Comparison of ENCODE assay signal across 21 cellular contexts in the genomic region with DNA sequence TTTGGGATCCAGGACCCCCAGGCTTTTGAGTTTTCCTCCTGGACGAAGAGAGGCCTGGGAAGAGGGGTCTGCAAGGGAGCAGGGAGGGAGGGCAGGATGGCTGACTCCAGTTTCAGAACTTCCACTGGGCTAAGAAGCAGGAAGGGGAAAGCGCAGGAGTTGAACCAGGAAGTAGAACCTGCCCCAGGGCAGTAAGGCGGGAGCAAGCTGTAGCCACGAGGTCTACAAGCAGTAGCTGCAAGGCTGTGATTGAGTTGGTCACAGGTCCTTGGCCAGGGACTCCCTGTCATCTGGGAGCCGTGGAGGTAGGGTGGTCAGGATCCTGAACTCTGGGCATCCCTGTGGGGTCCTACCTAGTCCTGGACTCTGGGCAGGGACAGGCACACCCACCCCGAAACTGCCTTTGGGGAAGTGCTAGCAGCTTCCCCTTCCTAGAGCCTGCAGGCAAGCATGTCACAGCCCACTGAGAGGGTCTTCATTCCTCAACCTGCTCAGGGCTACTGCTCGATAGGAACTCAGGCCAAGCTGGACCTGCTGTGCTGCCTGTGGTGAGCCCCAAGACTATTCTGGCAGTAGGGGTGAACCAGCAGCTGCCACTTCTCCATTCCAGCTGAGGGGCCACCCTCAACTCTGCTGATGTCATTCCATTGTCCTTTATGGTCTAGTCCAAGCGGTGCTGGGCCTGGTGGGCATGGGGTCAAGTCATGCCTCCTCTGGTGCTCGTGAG. TPM values are rescaled to one million over a fixed set of nuclear protein-coding genes. Genes with fewer than 3 reads are reported as not detected.
DNase-seq lines count a peak whose midpoint lies in the region; ATAC-seq lines count a peak whose summit lies in the region.
"Had no signal": no experiment of that assay in that cellular context is flagged by ENCODE, and none has a peak within 500 bp of the region (broad histone marks: within the 10 kb centered on the region; RNA-seq: fewer than 3 reads in every experiment).

No MANE protein-coding gene starts in this region.

- H2AK5ac ChIP-seq in mesendoderm (ENCODE audit: low read length): no peak overlapping the region

- H3K36me3 Mint-ChIP-seq in dendritic cell treated with granulocyte-macrophage colony-stimulating factor and Interleukin-4, amounts not matched to agents 40 ng/mL and 50 ng/mL, for 4 days (ENCODE audit: low read depth): no peaks in the 10 kb centered on the region
- H3K36me3 Mint-ChIP-seq in naive thymus-derived CD8-positive, alpha-beta T cell: no peaks in the 10 kb centered on the region

- H3K18ac ChIP-seq in mesendoderm (ENCODE audit: low read length): no peak overlapping the region

- H3K4me1 ChIP-seq in rectal smooth muscle tissue (ENCODE audit: control insufficient read depth, insufficient read depth, low read length): peaks cover 3% of the 10 kb centered on the region
- peaks cover 7% of the 10 kb centered on the region for H3K4me1 ChIP-seq in mesendoderm (ENCODE audit: control insufficient read depth, low read depth, low read length)

- no CpG with 5 or more reads among the region's 9 CpGs for WGBS in mesendoderm (ENCODE audit: extremely low coverage, insufficient coverage, low lambda C conversion rate)

- peak overlapping the region; percentile 52 for H3K4me3 Mint-ChIP-seq in dendritic cell treated with granulocyte-macrophage colony-stimulating factor and Interleukin-4, amounts not matched to agents 40 ng/mL and 50 ng/mL, for 4 days
- H3K4me3 Mint-ChIP-seq in naive thymus-derived CD8-positive, alpha-beta T cell: peak overlapping the region in 1 of 10 donors; percentile 34

- H2BK15ac ChIP-seq in mesendoderm (replicated peaks; ENCODE audit: low read depth): no peak overlapping the region

- H3K4ac ChIP-seq in mesendoderm (ENCODE audit: low read depth, low read length): no peak overlapping the region

- H3K27ac ChIP-seq in rectal smooth muscle tissue (ENCODE audit: low read depth, low read length): no peak overlapping the region
- H3K27ac ChIP-seq in mesendoderm (ENCODE audit: low read depth, low read length): no peak overlapping the region

- H4K8ac ChIP-seq in mesendoderm (ENCODE audit: low read depth, low read length): no peak overlapping the region

- no peak overlapping the region for H3K23ac ChIP-seq in mesendoderm (ENCODE audit: low read length)

- POLR2A ChIA-PET in naive thymus-derived CD8-positive, alpha-beta T cell (lab: Charles Lee): interaction anchor here (0.6 to 6.1 kb wide), 8 partner anchors 7 to 887 kb away, joined by 3 to 82 read pairs (median 6); a partner anchor contains a TSS

- H3K4me1 Mint-ChIP-seq in dendritic cell treated with granulocyte-macrophage colony-stimulating factor and Interleukin-4, amounts not matched to agents 40 ng/mL and 50 ng/mL, for 4 days (ENCODE audit: low read depth): peaks cover 90% of the 10 kb centered on the region
- H3K4me1 Mint-ChIP-seq in naive thymus-derived CD8-positive, alpha-beta T cell: peaks cover 20 to 61% (median 33%) of the 10 kb centered on the region in 4 donors

- no peak for ATAC-seq in activated CD4-positive, CD25-positive, alpha-beta regulatory T cell treated with anti-CD3 and anti-CD28 coated beads, Interleukin-2, amount 50 U/mL, for 24 hours
- no peak for ATAC-seq in naive thymus-derived CD8-positive, alpha-beta T cell
- no peak for ATAC-seq in GM19035 (IDR thresholded peaks at IDR 0.05; ENCODE audit: unreplicated experiment)
- ATAC-seq: left cardiac atrium had no signal

- peaks cover 8% of the 10 kb centered on the region for H3K27me3 Mint-ChIP-seq in dendritic cell treated with granulocyte-macrophage colony-stimulating factor and Interleukin-4, amounts not matched to agents 40 ng/mL and 50 ng/mL, for 4 days
- no peaks in the 10 kb centered on the region for H3K27me3 Mint-ChIP-seq in naive thymus-derived CD8-positive, alpha-beta T cell

- H3K9ac ChIP-seq in rectal smooth muscle tissue (ENCODE audit: low read length) (no peak overlapping the region), mesendoderm (ENCODE audit: low read length) (no peak overlapping the region)

- no peak overlapping the region for H2BK120ac ChIP-seq in mesendoderm (ENCODE audit: low read depth, low read length)

- H3K27me3 ChIP-seq in rectal smooth muscle tissue (ENCODE audit: control insufficient read depth, insufficient read depth, low read length): no peaks in the 10 kb centered on the region
- no peaks in the 10 kb centered on the region for H3K27me3 ChIP-seq in mesendoderm (ENCODE audit: insufficient read depth, low read length, poor library complexity)
- H3K27me3 ChIP-seq: MG63 had no signal

- H3K36me3 ChIP-seq in rectal smooth muscle tissue (ENCODE audit: control insufficient read depth, insufficient read depth, low read length) (no peaks in the 10 kb centered on the region), mesendoderm (ENCODE audit: control insufficient read depth, insufficient read depth, low read length) (no peaks in the 10 kb centered on the region)
- H3K36me3 ChIP-seq: MG63 had no signal

- H3K4me3 ChIP-seq in rectal smooth muscle tissue (ENCODE audit: low read length) (peak overlapping the region; percentile 7), mesendoderm (ENCODE audit: low read length) (no peak overlapping the region)
- H3K4me3 ChIP-seq: MG63 had no signal

- peak overlapping the region; percentile 92 for H3K27ac Mint-ChIP-seq in dendritic cell treated with granulocyte-macrophage colony-stimulating factor and Interleukin-4, amounts not matched to agents 40 ng/mL and 50 ng/mL, for 4 days
- no peak overlapping the region for H3K27ac Mint-ChIP-seq in naive thymus-derived CD8-positive, alpha-beta T cell
- H3K27ac Mint-ChIP-seq: T-helper 1 cell treated with Interleukin-12 subunit alpha and Interleukin-12 subunit beta and Interleukin-4 antibody, amounts not matched to agents 30 μg/mL and 1 μg/mL, for 36 hours had no signal

- H3K79me2 ChIP-seq in mesendoderm (ENCODE audit: control insufficient read depth, insufficient read depth, low read length): no peaks in the 10 kb centered on the region

- peaks cover 2% of the 10 kb centered on the region for H3K79me1 ChIP-seq in mesendoderm (ENCODE audit: low read length)

- H4K5ac ChIP-seq in mesendoderm (ENCODE audit: low read length): no peak overlapping the region

- no peak overlapping the region for H3K4me2 ChIP-seq in mesendoderm (ENCODE audit: low read length)

- H3K9me3 Mint-ChIP-seq in dendritic cell treated with granulocyte-macrophage colony-stimulating factor and Interleukin-4, amounts not matched to agents 40 ng/mL and 50 ng/mL, for 4 days: no peaks in the 10 kb centered on the region
- H3K9me3 Mint-ChIP-seq in naive thymus-derived CD8-positive, alpha-beta T cell: no peaks in the 10 kb centered on the region
- H3K9me3 Mint-ChIP-seq: T-helper 1 cell treated with Interleukin-12 subunit alpha and Interleukin-12 subunit beta and Interleukin-4 antibody, amounts not matched to agents 30 μg/mL and 1 μg/mL, for 36 hours had no signal

- intact Hi-C loops in dendritic cell treated with granulocyte-macrophage colony-stimulating factor and Interleukin-4, amounts not matched to agents 40 ng/mL and 50 ng/mL, for 4 days (cut with micrococcal nuclease): no loop called here

- no peak overlapping the region for H2BK5ac ChIP-seq in mesendoderm (ENCODE audit: low read length)

- peak; percentile 65 for DNase-seq in CD1c-positive myeloid dendritic cell (ENCODE audit: extremely low spot score)
- peak; percentile 78 for DNase-seq in NOMO-1 treated with DMSO at 0.1 percent for 48 hours (lab: John Stamatoyannopoulos, UW; ENCODE audit: unreplicated experiment)
- no peak for DNase-seq in naive thymus-derived CD8-positive, alpha-beta T cell
- no peak for DNase-seq in mesendoderm
- DNase-seq: activated CD4-positive, CD25-positive, alpha-beta regulatory T cell treated with anti-CD3 and anti-CD28 coated beads, Interleukin-2, amount 50 U/mL, for 72 hours; activated CD8-positive, alpha-beta memory T cell treated with anti-CD3 and anti-CD28 coated beads, Interleukin-2, amount 50 U/mL, for 4 hours; activated naive CD4-positive, alpha-beta T cell; dermis blood vessel endothelial cell; left cardiac atrium; NCI-H2029 treated with DMSO at 0.1 percent for 48 hours; NCI-H526; posterior cingulate gyrus had no signal

- H3K56ac ChIP-seq in mesendoderm (ENCODE audit: low read length): no peak overlapping the region

RNA-seq across cellular contexts. Expression of a gene that starts 5.7 kb away (rescaled TPM):
- total RNA-seq in naive thymus-derived CD8-positive, alpha-beta T cell: 100 to 1,000 TPM; 253 to 258 TPM
- 100 to 1,000 TPM; 405 to 534 (median 417) TPM for polyA plus RNA-seq in naive thymus-derived CD8-positive, alpha-beta T cell
- 218 TPM for polyA plus RNA-seq in mesendoderm (2013, experiment 1 of 2)
- polyA plus RNA-seq in mesendoderm (2013, experiment 2 of 2): 223 TPM

RNA-seq across cellular contexts. Expression of a gene that starts 25.2 kb away (rescaled TPM):
- not detected for total RNA-seq in naive thymus-derived CD8-positive, alpha-beta T cell
- polyA plus RNA-seq in naive thymus-derived CD8-positive, alpha-beta T cell: not detected
- 0.48 TPM for polyA plus RNA-seq in mesendoderm (2013, experiment 1 of 2)
- 0.42 TPM for polyA plus RNA-seq in mesendoderm (2013, experiment 2 of 2)
- total RNA-seq: dermis blood vessel endothelial cell, fibroblast of lung, RPMI7951 had no signal

RNA-seq across cellular contexts. Expression of a gene that starts 38.7 kb away (rescaled TPM):
- total RNA-seq in naive thymus-derived CD8-positive, alpha-beta T cell: 1 to 10 TPM; 1.0 to 1.1 TPM
- under 1 TPM in 1 of 3 donors, not detected in 2; 0.09 TPM for polyA plus RNA-seq in naive thymus-derived CD8-positive, alpha-beta T cell
- polyA plus RNA-seq in mesendoderm (2013, experiment 1 of 2): 1.9 TPM
- 2.2 TPM for polyA plus RNA-seq in mesendoderm (2013, experiment 2 of 2)

RNA-seq across cellular contexts. Expression of a gene that starts 38.9 kb away (rescaled TPM):
- not detected for total RNA-seq in naive thymus-derived CD8-positive, alpha-beta T cell
- not detected for polyA plus RNA-seq in naive thymus-derived CD8-positive, alpha-beta T cell
- 0.04 TPM for polyA plus RNA-seq in mesendoderm (2013, experiment 1 of 2)
- 0.01 TPM for polyA plus RNA-seq in mesendoderm (2013, experiment 2 of 2)
- total RNA-seq: astrocyte, dermis blood vessel endothelial cell, fibroblast of lung, left cardiac atrium, RPMI7951 had no signal
- polyA plus RNA-seq: fibroblast of lung had no signal

RNA-seq across cellular contexts. Expression of a gene that starts 48.6 kb away (rescaled TPM):
- not detected for total RNA-seq in naive thymus-derived CD8-positive, alpha-beta T cell
- under 1 TPM in 2 of 3 donors, not detected in 1; 0.15 to 0.21 TPM for polyA plus RNA-seq in naive thymus-derived CD8-positive, alpha-beta T cell
- 0.06 TPM for polyA plus RNA-seq in mesendoderm (2013, experiment 1 of 2)
- 0.06 TPM for polyA plus RNA-seq in mesendoderm (2013, experiment 2 of 2)
- total RNA-seq: dermis blood vessel endothelial cell, fibroblast of lung, RPMI7951 had no signal
- polyA plus RNA-seq: fibroblast of lung had no signal

Comparison
In these comparisons a context has a peak if more than half of its experiments do, and no peak if none do; other contexts are left out.
1. DNase-seq: peak in CD1c-positive myeloid dendritic cell (single experiment) and NOMO-1 treated with DMSO at 0.1 percent for 48 hours (single experiment); none in naive thymus-derived CD8-positive, alpha-beta T cell (0 of 10) and mesendoderm (single experiment).